In the genomic region with DNA sequence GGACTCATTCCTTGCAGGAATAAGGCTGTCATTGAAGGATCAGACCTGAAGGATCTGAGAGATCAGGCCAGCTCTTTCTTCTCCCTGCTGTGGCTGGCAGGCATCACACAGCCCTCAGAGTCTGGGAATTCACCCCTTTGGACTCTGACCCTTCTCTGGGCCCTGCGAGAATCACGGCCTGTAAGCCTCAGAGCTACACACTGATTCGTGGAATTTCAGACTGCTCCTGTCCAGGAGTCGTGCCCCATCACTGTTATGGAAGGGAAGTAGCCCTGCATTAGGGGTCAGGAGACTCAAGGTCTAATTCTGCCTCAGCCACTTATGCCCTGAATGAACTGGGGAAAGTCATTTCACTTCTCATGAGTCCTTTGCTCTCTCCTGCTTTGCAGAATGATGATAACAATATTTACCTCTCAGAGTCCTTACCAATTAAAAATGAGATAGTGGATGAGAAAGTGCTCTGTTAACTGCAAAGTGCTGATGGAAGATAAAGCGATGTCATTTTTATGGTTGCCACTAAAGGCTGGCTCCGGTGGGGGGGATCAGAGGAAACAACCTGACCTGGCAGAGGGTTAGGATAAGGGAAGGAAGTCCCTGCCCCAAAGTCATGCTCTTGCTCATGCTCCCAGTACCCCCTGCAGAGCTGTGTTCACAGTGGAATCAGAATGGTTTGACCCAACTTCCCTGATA, we compare ENCODE assay signal across 1 cellular context.
TF ChIP-seq lines count a peak whose summit lies in the region.

No MANE protein-coding gene starts in this region.

TF ChIP-seq in HepG2, 621 proteins besides CTCF, POLR2A, EP300 and RAD21 (continued from another document):
- TF ChIP-seq GFI1 (CRISPR knock-in tag; IDR thresholded peaks at IDR 0.05; ENCODE audit: borderline replicate concordance) (peak; percentile 85), FOSL2 (CRISPR knock-in tag; IDR thresholded peaks at IDR 0.05) (no peak), NFRKB (IDR thresholded peaks at IDR 0.05) (no peak), KDM5B (CRISPR knock-in tag; IDR thresholded peaks at IDR 0.05; ENCODE audit: borderline replicate concordance) (no peak), ZFX (CRISPR knock-in tag; IDR thresholded peaks at IDR 0.05; ENCODE audit: low read depth) (peak; percentile 44; the same call in 1 of the 2 replicates), HNF4A (CRISPR knock-in tag; IDR thresholded peaks at IDR 0.05) (peak; percentile 79), SALL1 (CRISPR knock-in tag; IDR thresholded peaks at IDR 0.05) (peak; percentile 38; the same call in 1 of the 2 replicates)
- TF ChIP-seq, protein P1, sequence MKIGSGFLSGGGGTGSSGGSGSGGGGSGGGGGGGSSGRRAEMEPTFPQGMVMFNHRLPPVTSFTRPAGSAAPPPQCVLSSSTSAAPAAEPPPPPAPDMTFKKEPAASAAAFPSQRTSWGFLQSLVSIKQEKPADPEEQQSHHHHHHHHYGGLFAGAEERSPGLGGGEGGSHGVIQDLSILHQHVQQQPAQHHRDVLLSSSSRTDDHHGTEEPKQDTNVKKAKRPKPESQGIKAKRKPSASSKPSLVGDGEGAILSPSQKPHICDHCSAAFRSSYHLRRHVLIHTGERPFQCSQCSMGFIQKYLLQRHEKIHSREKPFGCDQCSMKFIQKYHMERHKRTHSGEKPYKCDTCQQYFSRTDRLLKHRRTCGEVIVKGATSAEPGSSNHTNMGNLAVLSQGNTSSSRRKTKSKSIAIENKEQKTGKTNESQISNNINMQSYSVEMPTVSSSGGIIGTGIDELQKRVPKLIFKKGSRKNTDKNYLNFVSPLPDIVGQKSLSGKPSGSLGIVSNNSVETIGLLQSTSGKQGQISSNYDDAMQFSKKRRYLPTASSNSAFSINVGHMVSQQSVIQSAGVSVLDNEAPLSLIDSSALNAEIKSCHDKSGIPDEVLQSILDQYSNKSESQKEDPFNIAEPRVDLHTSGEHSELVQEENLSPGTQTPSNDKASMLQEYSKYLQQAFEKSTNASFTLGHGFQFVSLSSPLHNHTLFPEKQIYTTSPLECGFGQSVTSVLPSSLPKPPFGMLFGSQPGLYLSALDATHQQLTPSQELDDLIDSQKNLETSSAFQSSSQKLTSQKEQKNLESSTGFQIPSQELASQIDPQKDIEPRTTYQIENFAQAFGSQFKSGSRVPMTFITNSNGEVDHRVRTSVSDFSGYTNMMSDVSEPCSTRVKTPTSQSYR (CRISPR knock-in tag; IDR thresholded peaks at IDR 0.05; ENCODE audit: borderline replicate concordance): no peak
